12 cellular contexts compared by ENCODE assay signal in the genomic region with DNA sequence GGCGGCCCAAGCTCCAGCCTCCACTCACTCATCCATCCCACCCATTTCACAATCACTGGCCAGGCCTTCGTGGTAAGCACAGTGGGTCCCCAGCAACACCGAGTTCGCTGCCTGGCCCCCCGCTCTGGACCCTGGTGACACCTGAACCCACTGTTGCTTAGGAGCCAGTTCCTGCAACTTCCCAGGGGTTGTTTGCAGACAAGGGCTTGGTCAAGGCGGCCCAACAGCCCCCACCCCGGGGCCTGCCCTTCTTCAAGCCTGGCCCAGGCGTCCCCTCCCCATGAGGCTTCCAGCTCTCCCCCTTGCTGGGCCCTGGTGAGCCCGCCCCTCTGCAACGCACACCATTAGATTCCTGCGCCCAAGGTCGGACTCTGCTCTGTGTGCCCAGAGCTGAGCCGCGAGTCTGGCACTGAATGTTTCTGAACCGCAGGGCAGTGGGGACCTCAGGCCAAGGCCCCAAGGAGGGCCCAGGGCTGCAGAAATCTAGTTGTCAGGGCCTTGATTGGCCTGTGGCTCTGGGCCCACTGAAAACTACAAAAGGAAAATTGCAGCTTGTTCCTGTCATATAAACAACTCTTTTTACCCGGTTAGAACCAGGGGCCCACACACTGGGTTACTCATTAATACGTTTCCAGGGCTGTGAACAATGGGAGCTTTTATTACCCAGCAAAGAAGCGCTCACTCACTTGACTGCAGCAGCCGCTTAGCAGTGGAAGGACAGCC. TPM values are rescaled to one million over a fixed set of nuclear protein-coding genes. Genes with fewer than 3 reads are reported as not detected.
A peak's percentile ranks its signal among the peaks of the same experiment; 100 is the strongest.
DNase-seq lines count a peak whose midpoint lies in the region; ATAC-seq and TF ChIP-seq lines count a peak whose summit lies in the region.
"Had no signal": no experiment of that assay in that cellular context is flagged by ENCODE, and none has a peak within 500 bp of the region (broad histone marks: within the 10 kb centered on the region; RNA-seq: fewer than 3 reads in every experiment).

No MANE protein-coding gene starts in this region.

- H3K9me3 ChIP-seq in lower lobe of right lung, result no peaks in the 10 kb centered on the region

- DNase-seq in NCI-H2107 (lab: John Stamatoyannopoulos, UW) (peak; percentile 61), glutamatergic neuron (no peak), sciatic nerve (ENCODE audit: low spot score) (no peak), lower lobe of right lung (no peak), Right ventricle myocardium superior (no peak)
- no peak for DNase-seq in activated CD8-positive, alpha-beta memory T cell treated with anti-CD3 and anti-CD28 coated beads for 24 hours
- no peak for DNase-seq in stimulated activated naive CD8-positive, alpha-beta T cell treated with anti-CD3 and anti-CD28 coated beads, Interleukin-15, amount 100 ng/mL, for 72 hours
- DNase-seq: foreskin keratinocyte; stimulated activated CD4-positive, alpha-beta T cell treated with anti-CD3 and anti-CD28 coated beads, Interleukin-15, amount 100 ng/mL, for 24 hours had no signal

- no peak for TF ChIP-seq CTCF in glutamatergic neuron (IDR thresholded peaks at IDR 0.05; ENCODE audit: partially characterized antibody, unreplicated experiment)
- no peak for TF ChIP-seq CTCF in lower lobe of right lung (IDR thresholded peaks at IDR 0.05)

- intact Hi-C loops in sciatic nerve (cut with DNase I), result no loop called here
- intact Hi-C loops in lower lobe of right lung (cut with DNase I), result no loop called here
- intact Hi-C loops in Right ventricle myocardium superior (cut with DNase I), result no loop called here

- H3K4me1 Mint-ChIP-seq in glutamatergic neuron (ENCODE audit: low read depth, unreplicated experiment), result peaks cover 10% of the 10 kb centered on the region
- peaks cover 10% of the 10 kb centered on the region for H3K4me1 Mint-ChIP-seq in stimulated activated naive CD8-positive, alpha-beta T cell treated with anti-CD3 and anti-CD28 coated beads, Interleukin-15, amount 100 ng/mL, for 72 hours

- peak overlapping the region; percentile 62 for H3K27ac Mint-ChIP-seq in glutamatergic neuron (ENCODE audit: unreplicated experiment)
- H3K27ac Mint-ChIP-seq in stimulated activated naive CD8-positive, alpha-beta T cell treated with anti-CD3 and anti-CD28 coated beads, Interleukin-15, amount 100 ng/mL, for 72 hours, result peak overlapping the region in 1 of 2 donors; percentile 74
- H3K27ac Mint-ChIP-seq: T-helper 1 cell treated with Interleukin-12 subunit alpha and Interleukin-12 subunit beta and Interleukin-4 antibody, amounts not matched to agents 30 μg/mL and 1 μg/mL, for 36 hours had no signal

- no peak overlapping the region for H3K4me3 ChIP-seq in lower lobe of right lung

- H3K4me1 ChIP-seq in lower lobe of right lung, result peaks cover 19% of the 10 kb centered on the region
- H3K4me1 ChIP-seq: foreskin keratinocyte had no signal

- peaks cover 13% of the 10 kb centered on the region for H3K9me3 Mint-ChIP-seq in glutamatergic neuron (ENCODE audit: unreplicated experiment)
- H3K9me3 Mint-ChIP-seq in stimulated activated naive CD8-positive, alpha-beta T cell treated with anti-CD3 and anti-CD28 coated beads, Interleukin-15, amount 100 ng/mL, for 72 hours, result no peaks in the 10 kb centered on the region
- H3K9me3 Mint-ChIP-seq: activated naive CD4-positive, alpha-beta T cell treated with anti-CD3 and anti-CD28 coated beads, Interleukin-2, amount 50 U/mL, for 24 hours; T-helper 1 cell treated with Interleukin-12 subunit alpha and Interleukin-12 subunit beta and Interleukin-4 antibody, amounts not matched to agents 30 μg/mL and 1 μg/mL, for 36 hours had no signal

- H3K27me3 ChIP-seq in lower lobe of right lung (ENCODE audit: low read depth), result no peaks in the 10 kb centered on the region

- H3K4me3 Mint-ChIP-seq in glutamatergic neuron (ENCODE audit: unreplicated experiment), result no peak overlapping the region
- H3K4me3 Mint-ChIP-seq in stimulated activated naive CD8-positive, alpha-beta T cell treated with anti-CD3 and anti-CD28 coated beads, Interleukin-15, amount 100 ng/mL, for 72 hours, result no peak overlapping the region
- H3K4me3 Mint-ChIP-seq: activated naive CD4-positive, alpha-beta T cell treated with anti-CD3 and anti-CD28 coated beads, Interleukin-2, amount 50 U/mL, for 24 hours; T-helper 1 cell treated with Interleukin-12 subunit alpha and Interleukin-12 subunit beta and Interleukin-4 antibody, amounts not matched to agents 30 μg/mL and 1 μg/mL, for 36 hours had no signal

- no peaks in the 10 kb centered on the region for H3K36me3 Mint-ChIP-seq in glutamatergic neuron (ENCODE audit: unreplicated experiment)
- H3K36me3 Mint-ChIP-seq: activated naive CD4-positive, alpha-beta T cell treated with anti-CD3 and anti-CD28 coated beads, Interleukin-2, amount 50 U/mL, for 24 hours had no signal

- ATAC-seq in GM19043 (IDR thresholded peaks at IDR 0.05; ENCODE audit: low read depth, unreplicated experiment) (peak; percentile 61), sciatic nerve (peak; percentile 71), lower lobe of right lung (no peak), Right ventricle myocardium superior (ENCODE audit: poor library complexity) (no peak)
- no peak for ATAC-seq in stimulated activated naive CD8-positive, alpha-beta T cell treated with anti-CD3 and anti-CD28 coated beads, Interleukin-15, amount 100 ng/mL, for 72 hours
- ATAC-seq: foreskin keratinocyte had no signal

- H3K36me3 ChIP-seq in lower lobe of right lung, result peaks cover 13% of the 10 kb centered on the region

- no peak overlapping the region for H3K27ac ChIP-seq in lower lobe of right lung
- H3K27ac ChIP-seq: foreskin keratinocyte had no signal

- H3K27me3 Mint-ChIP-seq in glutamatergic neuron (ENCODE audit: unreplicated experiment), result peaks cover 11% of the 10 kb centered on the region
- H3K27me3 Mint-ChIP-seq in stimulated activated naive CD8-positive, alpha-beta T cell treated with anti-CD3 and anti-CD28 coated beads, Interleukin-15, amount 100 ng/mL, for 72 hours, result no peaks in the 10 kb centered on the region
- H3K27me3 Mint-ChIP-seq: activated naive CD4-positive, alpha-beta T cell treated with anti-CD3 and anti-CD28 coated beads, Interleukin-2, amount 50 U/mL, for 24 hours had no signal

RNA-seq across cellular contexts. Expression of gene COX19, which starts 2.1 kb away (rescaled TPM):
- total RNA-seq in glutamatergic neuron (ENCODE audit: unreplicated experiment), result 18.4 TPM
- 18.3 TPM for total RNA-seq in sciatic nerve
- 12.9 TPM for total RNA-seq in lower lobe of right lung
- 8.0 TPM for total RNA-seq in Right ventricle myocardium superior

RNA-seq across cellular contexts. Expression of gene CYP2W1, which starts 5.5 kb away (rescaled TPM):
- 1.3 TPM for total RNA-seq in glutamatergic neuron (ENCODE audit: unreplicated experiment)
- total RNA-seq in sciatic nerve, result 1.6 TPM
- not detected for total RNA-seq in lower lobe of right lung
- total RNA-seq in Right ventricle myocardium superior, result not detected
- total RNA-seq: foreskin keratinocyte had no signal

RNA-seq across cellular contexts. Expression of gene ADAP1, which starts 23.0 kb away (rescaled TPM):
- total RNA-seq in glutamatergic neuron (ENCODE audit: unreplicated experiment) (61.1 TPM), sciatic nerve (42.8 TPM), lower lobe of right lung (33.9 TPM), Right ventricle myocardium superior (6.4 TPM)

Comparison
In these comparisons a context has a peak if more than half of its experiments do, and no peak if none do; other contexts are left out.
1. ATAC-seq: peak in GM19043 (single experiment) and sciatic nerve (single experiment); none in lower lobe of right lung (0 of 2), stimulated activated naive CD8-positive, alpha-beta T cell treated with anti-CD3 and anti-CD28 coated beads, Interleukin-15, amount 100 ng/mL, for 72 hours (single experiment) and Right ventricle myocardium superior (single experiment).